Comparison of ENCODE assay signal across 8 cellular contexts in the genomic region with DNA sequence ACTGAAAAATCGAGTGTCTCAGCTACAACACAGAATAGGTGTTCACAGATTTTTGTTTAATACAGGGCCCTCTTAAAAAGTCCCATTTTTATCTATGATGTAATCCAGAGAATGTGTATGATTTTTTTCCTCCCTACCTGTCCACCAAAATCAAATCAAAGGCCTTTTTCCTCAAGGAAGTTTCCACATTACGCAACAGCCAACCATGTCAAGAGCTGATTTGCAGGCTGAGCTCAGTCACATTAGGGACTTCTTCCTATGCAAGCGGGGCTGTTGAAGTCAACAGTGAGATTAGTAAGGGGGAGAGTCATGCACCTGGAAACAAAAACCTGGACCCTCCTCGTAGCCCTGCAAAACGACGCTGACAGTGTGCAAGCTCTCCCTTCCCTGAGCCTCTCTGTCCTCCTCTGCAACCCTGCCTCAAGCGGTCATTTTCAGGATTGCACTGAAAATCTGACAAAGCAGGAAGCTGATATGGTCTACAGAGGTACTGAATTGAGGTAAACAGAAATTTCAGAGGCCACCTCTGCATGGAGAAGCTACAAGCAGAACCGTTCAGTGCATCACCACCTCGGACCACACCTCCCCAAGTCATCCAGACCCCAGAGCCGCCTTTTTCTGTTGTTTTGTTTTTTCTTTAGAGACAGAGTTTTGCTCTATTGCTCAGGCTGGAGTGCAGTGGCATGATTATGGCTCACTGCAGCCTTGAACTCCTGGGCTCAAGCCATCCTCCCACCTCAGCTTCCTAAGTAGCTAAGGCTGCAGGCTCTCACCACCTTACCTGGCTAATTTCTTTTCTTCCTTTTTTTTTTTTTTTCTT. TPM values are rescaled to one million over a fixed set of nuclear protein-coding genes. Genes with fewer than 3 reads are reported as not detected.
DNase-seq lines count a peak whose midpoint lies in the region; ATAC-seq and TF ChIP-seq lines count a peak whose summit lies in the region.

No MANE protein-coding gene starts in this region.

- peaks cover 10% of the 10 kb centered on the region for H3K4me1 Mint-ChIP-seq in stimulated activated memory B cell treated with anti-CD40 and anti-IgM and Interleukin-4, amounts not matched to agents 10 μg/mL and 1 μg/mL and 100 μg/mL, for 72 hours

- DNase-seq in AG09319 (ENCODE audit: extremely low read depth, low read depth) (no peak), NCI-H2107 treated with DMSO at 0.1 percent for 48 hours (lab: John Stamatoyannopoulos, UW; ENCODE audit: unreplicated experiment) (peak; percentile 59), cerebellar cortex (ENCODE audit: low spot score) (peak; percentile 73), mesenchymal stem cell (peak; percentile 52)
- peak in 3 of 4 experiments; percentile 14 to 48 (median 26) for DNase-seq in activated CD4-positive, CD25-positive, alpha-beta regulatory T cell (lab: John Stamatoyannopoulos, UW)

- no peak overlapping the region for H3K4me3 ChIP-seq in mesenchymal stem cell (ENCODE audit: insufficient read depth in 1 of 2, low read depth in 1 of 2, low read length in 2 of 2)

- 27% methylated on average over 7 of the region's 10 CpGs for WGBS in mesenchymal stem cell

- no peak overlapping the region for H3K18ac ChIP-seq in mesenchymal stem cell (ENCODE audit: low read depth in 1 of 2, low read length in 2 of 2)

- no peak overlapping the region for H2AFZ ChIP-seq in mesenchymal stem cell (ENCODE audit: low read depth, low read length)

- no peak overlapping the region for H3K9ac ChIP-seq in mesenchymal stem cell (ENCODE audit: low read length)

- H3K27me3 ChIP-seq in mesenchymal stem cell (ENCODE audit: control insufficient read depth in 1 of 2, insufficient read depth in 1 of 2, low read length in 2 of 2) = peaks cover 12 to 18% of the 10 kb centered on the region in 2 experiments

- no peak overlapping the region for H2BK120ac ChIP-seq in mesenchymal stem cell (ENCODE audit: low read depth, low read length)

- H2BK15ac ChIP-seq in mesenchymal stem cell (ENCODE audit: low read depth, poor library complexity, severe bottlenecking) = no peak overlapping the region

- no peak overlapping the region for H4K8ac ChIP-seq in mesenchymal stem cell (ENCODE audit: low read length)

- no peak overlapping the region for H2BK5ac ChIP-seq in mesenchymal stem cell (ENCODE audit: low read depth, low read length, poor library complexity, severe bottlenecking)

- no peak overlapping the region for H3K27ac Mint-ChIP-seq in stimulated activated memory B cell treated with anti-CD40 and anti-IgM and Interleukin-4, amounts not matched to agents 10 μg/mL and 1 μg/mL and 100 μg/mL, for 72 hours

- no peak overlapping the region for H3K4me2 ChIP-seq in mesenchymal stem cell (ENCODE audit: low read length, poor library complexity, severe bottlenecking)

- H3K23ac ChIP-seq in mesenchymal stem cell (ENCODE audit: low read length in 2 of 2) = no peak overlapping the region

- no peak overlapping the region for H3K4me3 Mint-ChIP-seq in stimulated activated memory B cell treated with anti-CD40 and anti-IgM and Interleukin-4, amounts not matched to agents 10 μg/mL and 1 μg/mL and 100 μg/mL, for 72 hours

- no peak overlapping the region for H3K14ac ChIP-seq in mesenchymal stem cell (ENCODE audit: low read length in 2 of 2)

- ATAC-seq in GM18517 (IDR thresholded peaks at IDR 0.05; ENCODE audit: unreplicated experiment) = peak; percentile 94
- ATAC-seq in HG02970 (IDR thresholded peaks at IDR 0.05; ENCODE audit: low FRiP score, unreplicated experiment) = peak; percentile 92
- ATAC-seq in stimulated activated memory B cell treated with anti-CD40 and anti-IgM and Interleukin-4, amounts not matched to agents 10 μg/mL and 1 μg/mL and 100 μg/mL, for 72 hours = peak; percentile 88

- no peaks in the 10 kb centered on the region for H3K9me3 ChIP-seq in mesenchymal stem cell (ENCODE audit: control insufficient read depth, low read length)

- H3K36me3 ChIP-seq in mesenchymal stem cell (ENCODE audit: control insufficient read depth in 1 of 2, insufficient read depth in 2 of 2, low read depth in 1 of 2, low read length in 2 of 2) = no peaks in the 10 kb centered on the region

- TF ChIP-seq CTCF in AG09319 (IDR thresholded peaks at IDR 0.05; ENCODE audit: low read depth, low read length) = peak; percentile 79

- H3K9me3 Mint-ChIP-seq in stimulated activated memory B cell treated with anti-CD40 and anti-IgM and Interleukin-4, amounts not matched to agents 10 μg/mL and 1 μg/mL and 100 μg/mL, for 72 hours = peaks cover 3% of the 10 kb centered on the region

- H3K4ac ChIP-seq in mesenchymal stem cell (ENCODE audit: low read depth in 1 of 2, low read length in 2 of 2) = no peak overlapping the region

- no peaks in the 10 kb centered on the region for H3K36me3 Mint-ChIP-seq in stimulated activated memory B cell treated with anti-CD40 and anti-IgM and Interleukin-4, amounts not matched to agents 10 μg/mL and 1 μg/mL and 100 μg/mL, for 72 hours

- no peak overlapping the region for H2AK5ac ChIP-seq in mesenchymal stem cell (ENCODE audit: low read length, severe bottlenecking)

- H4K91ac ChIP-seq in mesenchymal stem cell (ENCODE audit: low read length) = no peak overlapping the region

- H3K27me3 Mint-ChIP-seq in stimulated activated memory B cell treated with anti-CD40 and anti-IgM and Interleukin-4, amounts not matched to agents 10 μg/mL and 1 μg/mL and 100 μg/mL, for 72 hours = peaks cover 17% of the 10 kb centered on the region

- H3K27ac ChIP-seq in mesenchymal stem cell (ENCODE audit: low read length, poor library complexity, severe bottlenecking) = no peak overlapping the region

- H2BK12ac ChIP-seq in mesenchymal stem cell (ENCODE audit: low read length in 2 of 2) = no peak overlapping the region

- no peaks in the 10 kb centered on the region for H3K4me1 ChIP-seq in mesenchymal stem cell (ENCODE audit: control insufficient read depth, insufficient read depth, low read depth, low read length)

- H3K79me1 ChIP-seq in mesenchymal stem cell (replicated peaks; ENCODE audit: low read length, poor library complexity, severe bottlenecking) = no peaks in the 10 kb centered on the region

RNA-seq across cellular contexts. Expression of a gene that starts 13.7 kb away (rescaled TPM):
- polyA plus RNA-seq in mesenchymal stem cell (2013, experiment 1 of 2) = 33.8 TPM
- 37.6 TPM for polyA plus RNA-seq in mesenchymal stem cell (2013, experiment 2 of 2)

RNA-seq across cellular contexts. Expression of a gene that starts 20.6 kb away (rescaled TPM):
- not detected for polyA plus RNA-seq in mesenchymal stem cell (2013, experiment 1 of 2)
- not detected for polyA plus RNA-seq in mesenchymal stem cell (2013, experiment 2 of 2)
